ENCODE assay signal across 1 cellular context in the genomic region with DNA sequence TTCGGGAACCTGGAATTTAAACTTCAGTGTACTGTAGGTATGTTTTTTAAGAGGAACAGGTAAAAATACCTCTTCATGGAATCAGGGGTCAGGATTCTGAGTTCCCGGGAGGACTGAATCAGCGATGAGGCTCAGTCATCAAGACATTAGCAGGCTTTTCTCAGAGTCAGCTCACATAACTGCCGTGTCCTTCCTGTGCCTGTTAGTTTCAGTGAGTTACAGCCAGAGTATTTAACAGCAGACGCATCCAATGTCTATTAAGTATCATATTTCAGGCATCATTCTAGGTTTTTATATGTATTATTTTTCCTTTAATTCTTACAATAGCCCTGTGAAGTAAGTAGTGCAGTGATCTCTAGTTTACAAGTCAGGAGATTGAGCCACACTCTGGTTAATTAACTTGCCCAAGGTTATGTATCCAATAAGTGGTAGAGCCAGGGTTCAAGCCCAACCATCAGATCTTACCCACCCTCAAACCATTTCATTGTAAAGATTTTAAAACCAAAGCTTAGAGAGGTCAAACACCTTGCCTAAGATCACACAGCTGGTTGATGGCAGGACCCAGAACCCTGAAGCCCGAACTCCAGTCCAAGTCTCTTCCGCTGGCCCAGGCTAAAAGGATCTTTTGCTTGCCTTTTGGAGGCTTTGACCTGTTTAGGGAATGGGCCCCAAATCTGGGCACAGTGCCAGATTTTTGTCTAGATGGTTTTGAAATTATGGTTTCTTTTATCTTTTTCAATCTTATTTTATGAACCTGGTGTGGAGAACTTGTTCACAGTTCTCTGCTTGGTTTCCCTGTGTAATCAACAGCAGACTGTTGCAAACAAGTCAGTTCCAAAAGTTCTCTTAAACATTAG.
TF ChIP-seq lines count a peak whose summit lies in the region.

No MANE protein-coding gene starts in this region.

TF ChIP-seq in HEK293, 187 proteins besides CTCF, POLR2A, EP300 and RAD21 (continued from another document and continues in another):
- TF ChIP-seq, protein P1, sequence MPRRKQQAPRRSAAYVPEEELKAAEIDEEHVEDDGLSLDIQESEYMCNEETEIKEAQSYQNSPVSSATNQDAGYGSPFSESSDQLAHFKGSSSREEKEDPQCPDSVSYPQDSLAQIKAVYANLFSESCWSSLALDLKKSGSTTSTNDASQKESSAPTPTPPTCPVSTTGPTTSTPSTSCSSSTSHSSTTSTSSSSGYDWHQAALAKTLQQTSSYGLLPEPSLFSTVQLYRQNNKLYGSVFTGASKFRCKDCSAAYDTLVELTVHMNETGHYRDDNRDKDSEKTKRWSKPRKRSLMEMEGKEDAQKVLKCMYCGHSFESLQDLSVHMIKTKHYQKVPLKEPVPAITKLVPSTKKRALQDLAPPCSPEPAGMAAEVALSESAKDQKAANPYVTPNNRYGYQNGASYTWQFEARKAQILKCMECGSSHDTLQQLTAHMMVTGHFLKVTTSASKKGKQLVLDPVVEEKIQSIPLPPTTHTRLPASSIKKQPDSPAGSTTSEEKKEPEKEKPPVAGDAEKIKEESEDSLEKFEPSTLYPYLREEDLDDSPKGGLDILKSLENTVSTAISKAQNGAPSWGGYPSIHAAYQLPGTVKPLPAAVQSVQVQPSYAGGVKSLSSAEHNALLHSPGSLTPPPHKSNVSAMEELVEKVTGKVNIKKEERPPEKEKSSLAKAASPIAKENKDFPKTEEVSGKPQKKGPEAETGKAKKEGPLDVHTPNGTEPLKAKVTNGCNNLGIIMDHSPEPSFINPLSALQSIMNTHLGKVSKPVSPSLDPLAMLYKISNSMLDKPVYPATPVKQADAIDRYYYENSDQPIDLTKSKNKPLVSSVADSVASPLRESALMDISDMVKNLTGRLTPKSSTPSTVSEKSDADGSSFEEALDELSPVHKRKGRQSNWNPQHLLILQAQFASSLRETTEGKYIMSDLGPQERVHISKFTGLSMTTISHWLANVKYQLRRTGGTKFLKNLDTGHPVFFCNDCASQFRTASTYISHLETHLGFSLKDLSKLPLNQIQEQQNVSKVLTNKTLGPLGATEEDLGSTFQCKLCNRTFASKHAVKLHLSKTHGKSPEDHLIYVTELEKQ (tag by site-specific recombination; IDR thresholded peaks at IDR 0.05; ENCODE audit: borderline replicate concordance), result no peak
- TF ChIP-seq ZNF664 (tag by site-specific recombination; IDR thresholded peaks at IDR 0.05) (no peak), ZNF791 (tag by site-specific recombination; IDR thresholded peaks at IDR 0.05) (no peak), ZNF354C (tag by site-specific recombination; IDR thresholded peaks at IDR 0.05; ENCODE audit: borderline replicate concordance, low read depth) (no peak), ZNF624 (tag by site-specific recombination; IDR thresholded peaks at IDR 0.05) (no peak), SETDB1 (IDR thresholded peaks at IDR 0.05; ENCODE audit: insufficient read length, low read length) (no peak), KLF10 (tag by site-specific recombination; IDR thresholded peaks at IDR 0.05) (peak; percentile 64), ZNF600 (tag by site-specific recombination; IDR thresholded peaks at IDR 0.05) (no peak), SCRT2 (tag by site-specific recombination; IDR thresholded peaks at IDR 0.05) (peak; percentile 69; the same call in 1 of the 2 replicates), SP3 (tag by site-specific recombination; IDR thresholded peaks at IDR 0.05) (no peak), GLI4 (tag by site-specific recombination; IDR thresholded peaks at IDR 0.05) (no peak), KLF9 (tag by site-specific recombination; IDR thresholded peaks at IDR 0.05; ENCODE audit: low read depth) (no peak), ZFP37 (tag by site-specific recombination; IDR thresholded peaks at IDR 0.05) (no peak), ZNF549 (tag by site-specific recombination; IDR thresholded peaks at IDR 0.05) (peak; percentile 60; the same call in 1 of the 2 replicates), ZNF2 (tag by site-specific recombination; IDR thresholded peaks at IDR 0.05) (no peak), ZNF48 (tag by site-specific recombination; IDR thresholded peaks at IDR 0.05) (no peak), OSR2 (tag by site-specific recombination; IDR thresholded peaks at IDR 0.05) (0 out of 2 replicates have a peak, but pooled peaks have one; percentile 7), SP7 (tag by site-specific recombination; IDR thresholded peaks at IDR 0.05) (no peak), ZNF133 (tag by site-specific recombination; IDR thresholded peaks at IDR 0.05) (no peak), ZNF37A (tag by site-specific recombination; IDR thresholded peaks at IDR 0.05) (peak; percentile 28; the same call in 1 of the 2 replicates), YY2 (tag by site-specific recombination; IDR thresholded peaks at IDR 0.05) (no peak), ZNF248 (tag by site-specific recombination; IDR thresholded peaks at IDR 0.05) (no peak), ZNF610 (tag by site-specific recombination; IDR thresholded peaks at IDR 0.05; ENCODE audit: borderline replicate concordance) (no peak), ZNF302 (tag by site-specific recombination; IDR thresholded peaks at IDR 0.05; ENCODE audit: low read depth) (no peak), ZNF544 (tag by site-specific recombination; IDR thresholded peaks at IDR 0.05) (peak; percentile 79; the same call in 1 of the 2 replicates), ZNF792 (tag by site-specific recombination; IDR thresholded peaks at IDR 0.05) (no peak), FEZF1 (tag by site-specific recombination; IDR thresholded peaks at IDR 0.05) (peak; percentile 69; the same call in 1 of the 2 replicates), ZNF629 (tag by site-specific recombination; IDR thresholded peaks at IDR 0.05) (no peak), ZNF510 (tag by site-specific recombination; IDR thresholded peaks at IDR 0.05; ENCODE audit: insufficient replicate concordance) (no peak), ZNF155 (tag by site-specific recombination; IDR thresholded peaks at IDR 0.05) (no peak), ZNF777 (tag by site-specific recombination; IDR thresholded peaks at IDR 0.05; ENCODE audit: borderline replicate concordance) (no peak), ZNF830 (tag by site-specific recombination; IDR thresholded peaks at IDR 0.05; ENCODE audit: low read depth) (peak; percentile 32; the same call in 1 of the 2 replicates), ZNF670 (tag by site-specific recombination; IDR thresholded peaks at IDR 0.05; ENCODE audit: low read depth) (no peak), ZNF10 (tag by site-specific recombination; IDR thresholded peaks at IDR 0.05) (no peak), ZBTB1 (tag by site-specific recombination; IDR thresholded peaks at IDR 0.05) (no peak), GLI2 (tag by site-specific recombination; IDR thresholded peaks at IDR 0.05; ENCODE audit: borderline replicate concordance, low read depth) (no peak), ZNF560 (tag by site-specific recombination; IDR thresholded peaks at IDR 0.05; ENCODE audit: borderline replicate concordance) (no peak), ZNF184 (tag by site-specific recombination; IDR thresholded peaks at IDR 0.05) (peak; percentile 56; the same call in 1 of the 2 replicates), SCRT1 (tag by site-specific recombination; IDR thresholded peaks at IDR 0.05; ENCODE audit: borderline replicate concordance) (no peak), ZNF660 (tag by site-specific recombination; IDR thresholded peaks at IDR 0.05) (peak; percentile 30; the same call in 1 of the 2 replicates), ZNF114 (tag by site-specific recombination; IDR thresholded peaks at IDR 0.05) (no peak), MZF1 (tag by site-specific recombination; IDR thresholded peaks at IDR 0.05; ENCODE audit: borderline replicate concordance) (0 out of 2 replicates have a peak, but pooled peaks have one; percentile 13), RBAK (tag by site-specific recombination; IDR thresholded peaks at IDR 0.05) (no peak), HOXD13 (CRISPR knock-in tag; IDR thresholded peaks at IDR 0.05; ENCODE audit: borderline replicate concordance) (no peak), ZNF366 (tag by site-specific recombination; conservative IDR thresholded peaks at IDR 0.05) (no peak), ZBTB7A (tag by site-specific recombination; IDR thresholded peaks at IDR 0.05; ENCODE audit: low read depth) (no peak), ZNF654 (tag by site-specific recombination; IDR thresholded peaks at IDR 0.05; ENCODE audit: low read depth) (no peak), ZSCAN16 (tag by site-specific recombination; IDR thresholded peaks at IDR 0.05) (no peak), ZNF561 (tag by site-specific recombination; IDR thresholded peaks at IDR 0.05; ENCODE audit: borderline replicate concordance) (peak; percentile 59; the same call in 1 of the 2 replicates)
- TF ChIP-seq, protein P2, sequence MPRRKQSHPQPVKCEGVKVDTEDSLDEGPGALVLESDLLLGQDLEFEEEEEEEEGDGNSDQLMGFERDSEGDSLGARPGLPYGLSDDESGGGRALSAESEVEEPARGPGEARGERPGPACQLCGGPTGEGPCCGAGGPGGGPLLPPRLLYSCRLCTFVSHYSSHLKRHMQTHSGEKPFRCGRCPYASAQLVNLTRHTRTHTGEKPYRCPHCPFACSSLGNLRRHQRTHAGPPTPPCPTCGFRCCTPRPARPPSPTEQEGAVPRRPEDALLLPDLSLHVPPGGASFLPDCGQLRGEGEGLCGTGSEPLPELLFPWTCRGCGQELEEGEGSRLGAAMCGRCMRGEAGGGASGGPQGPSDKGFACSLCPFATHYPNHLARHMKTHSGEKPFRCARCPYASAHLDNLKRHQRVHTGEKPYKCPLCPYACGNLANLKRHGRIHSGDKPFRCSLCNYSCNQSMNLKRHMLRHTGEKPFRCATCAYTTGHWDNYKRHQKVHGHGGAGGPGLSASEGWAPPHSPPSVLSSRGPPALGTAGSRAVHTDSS (tag by site-specific recombination; IDR thresholded peaks at IDR 0.05), result no peak
- TF ChIP-seq, protein P3, sequence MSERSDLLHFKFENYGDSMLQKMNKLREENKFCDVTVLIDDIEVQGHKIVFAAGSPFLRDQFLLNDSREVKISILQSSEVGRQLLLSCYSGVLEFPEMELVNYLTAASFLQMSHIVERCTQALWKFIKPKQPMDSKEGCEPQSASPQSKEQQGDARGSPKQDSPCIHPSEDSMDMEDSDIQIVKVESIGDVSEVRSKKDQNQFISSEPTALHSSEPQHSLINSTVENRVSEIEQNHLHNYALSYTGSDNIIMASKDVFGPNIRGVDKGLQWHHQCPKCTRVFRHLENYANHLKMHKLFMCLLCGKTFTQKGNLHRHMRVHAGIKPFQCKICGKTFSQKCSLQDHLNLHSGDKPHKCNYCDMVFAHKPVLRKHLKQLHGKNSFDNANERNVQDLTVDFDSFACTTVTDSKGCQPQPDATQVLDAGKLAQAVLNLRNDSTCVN (tag by site-specific recombination; optimal IDR thresholded peaks at IDR 0.05), result no peak
- TF ChIP-seq, protein P4, sequence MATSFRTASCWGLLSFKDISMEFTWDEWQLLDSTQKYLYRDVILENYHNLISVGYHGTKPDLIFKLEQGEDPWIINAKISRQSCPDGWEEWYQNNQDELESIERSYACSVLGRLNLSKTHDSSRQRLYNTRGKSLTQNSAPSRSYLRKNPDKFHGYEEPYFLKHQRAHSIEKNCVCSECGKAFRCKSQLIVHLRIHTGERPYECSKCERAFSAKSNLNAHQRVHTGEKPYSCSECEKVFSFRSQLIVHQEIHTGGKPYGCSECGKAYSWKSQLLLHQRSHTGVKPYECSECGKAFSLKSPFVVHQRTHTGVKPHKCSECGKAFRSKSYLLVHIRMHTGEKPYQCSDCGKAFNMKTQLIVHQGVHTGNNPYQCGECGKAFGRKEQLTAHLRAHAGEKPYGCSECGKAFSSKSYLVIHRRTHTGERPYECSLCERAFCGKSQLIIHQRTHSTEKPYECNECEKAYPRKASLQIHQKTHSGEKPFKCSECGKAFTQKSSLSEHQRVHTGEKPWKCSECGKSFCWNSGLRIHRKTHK (tag by site-specific recombination; IDR thresholded peaks at IDR 0.05), result no peak
- TF ChIP-seq, protein P5, sequence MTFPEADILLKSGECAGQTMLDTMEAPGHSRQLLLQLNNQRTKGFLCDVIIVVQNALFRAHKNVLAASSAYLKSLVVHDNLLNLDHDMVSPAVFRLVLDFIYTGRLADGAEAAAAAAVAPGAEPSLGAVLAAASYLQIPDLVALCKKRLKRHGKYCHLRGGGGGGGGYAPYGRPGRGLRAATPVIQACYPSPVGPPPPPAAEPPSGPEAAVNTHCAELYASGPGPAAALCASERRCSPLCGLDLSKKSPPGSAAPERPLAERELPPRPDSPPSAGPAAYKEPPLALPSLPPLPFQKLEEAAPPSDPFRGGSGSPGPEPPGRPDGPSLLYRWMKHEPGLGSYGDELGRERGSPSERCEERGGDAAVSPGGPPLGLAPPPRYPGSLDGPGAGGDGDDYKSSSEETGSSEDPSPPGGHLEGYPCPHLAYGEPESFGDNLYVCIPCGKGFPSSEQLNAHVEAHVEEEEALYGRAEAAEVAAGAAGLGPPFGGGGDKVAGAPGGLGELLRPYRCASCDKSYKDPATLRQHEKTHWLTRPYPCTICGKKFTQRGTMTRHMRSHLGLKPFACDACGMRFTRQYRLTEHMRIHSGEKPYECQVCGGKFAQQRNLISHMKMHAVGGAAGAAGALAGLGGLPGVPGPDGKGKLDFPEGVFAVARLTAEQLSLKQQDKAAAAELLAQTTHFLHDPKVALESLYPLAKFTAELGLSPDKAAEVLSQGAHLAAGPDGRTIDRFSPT (tag by site-specific recombination; IDR thresholded peaks at IDR 0.05), result no peak
- TF ChIP-seq, protein P6, sequence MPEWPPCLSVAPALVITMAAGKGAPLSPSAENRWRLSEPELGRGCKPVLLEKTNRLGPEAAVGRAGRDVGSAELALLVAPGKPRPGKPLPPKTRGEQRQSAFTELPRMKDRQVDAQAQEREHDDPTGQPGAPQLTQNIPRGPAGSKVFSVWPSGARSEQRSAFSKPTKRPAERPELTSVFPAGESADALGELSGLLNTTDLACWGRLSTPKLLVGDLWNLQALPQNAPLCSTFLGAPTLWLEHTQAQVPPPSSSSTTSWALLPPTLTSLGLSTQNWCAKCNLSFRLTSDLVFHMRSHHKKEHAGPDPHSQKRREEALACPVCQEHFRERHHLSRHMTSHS (tag by site-specific recombination; IDR thresholded peaks at IDR 0.05), result no peak
- TF ChIP-seq, protein P7, sequence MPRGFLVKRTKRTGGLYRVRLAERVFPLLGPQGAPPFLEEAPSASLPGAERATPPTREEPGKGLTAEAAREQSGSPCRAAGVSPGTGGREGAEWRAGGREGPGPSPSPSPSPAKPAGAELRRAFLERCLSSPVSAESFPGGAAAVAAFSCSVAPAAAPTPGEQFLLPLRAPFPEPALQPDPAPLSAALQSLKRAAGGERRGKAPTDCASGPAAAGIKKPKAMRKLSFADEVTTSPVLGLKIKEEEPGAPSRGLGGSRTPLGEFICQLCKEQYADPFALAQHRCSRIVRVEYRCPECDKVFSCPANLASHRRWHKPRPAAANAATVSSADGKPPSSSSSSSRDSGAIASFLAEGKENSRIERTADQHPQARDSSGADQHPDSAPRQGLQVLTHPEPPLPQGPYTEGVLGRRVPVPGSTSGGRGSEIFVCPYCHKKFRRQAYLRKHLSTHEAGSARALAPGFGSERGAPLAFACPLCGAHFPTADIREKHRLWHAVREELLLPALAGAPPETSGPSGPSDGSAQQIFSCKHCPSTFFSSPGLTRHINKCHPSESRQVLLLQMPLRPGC (tag by site-specific recombination; IDR thresholded peaks at IDR 0.05), result no peak
- TF ChIP-seq, protein P8, sequence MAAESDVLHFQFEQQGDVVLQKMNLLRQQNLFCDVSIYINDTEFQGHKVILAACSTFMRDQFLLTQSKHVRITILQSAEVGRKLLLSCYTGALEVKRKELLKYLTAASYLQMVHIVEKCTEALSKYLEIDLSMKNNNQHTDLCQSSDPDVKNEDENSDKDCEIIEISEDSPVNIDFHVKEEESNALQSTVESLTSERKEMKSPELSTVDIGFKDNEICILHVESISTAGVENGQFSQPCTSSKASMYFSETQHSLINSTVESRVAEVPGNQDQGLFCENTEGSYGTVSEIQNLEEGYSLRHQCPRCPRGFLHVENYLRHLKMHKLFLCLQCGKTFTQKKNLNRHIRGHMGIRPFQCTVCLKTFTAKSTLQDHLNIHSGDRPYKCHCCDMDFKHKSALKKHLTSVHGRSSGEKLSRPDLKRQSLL (tag by site-specific recombination; IDR thresholded peaks at IDR 0.05), result peak; percentile 84
